ENCODE assay signal across 8 cellular contexts in genomic region chr3:115092220-115092791, GRCh38. TPM values are rescaled to one million over a fixed set of nuclear protein-coding genes. Genes with fewer than 3 reads are reported as not detected.
DNase-seq lines count a peak whose midpoint lies in the region; ATAC-seq and TF ChIP-seq lines count a peak whose summit lies in the region.

No MANE protein-coding gene starts in this region.

- H3K36me3 ChIP-seq in muscle layer of duodenum (ENCODE audit: control insufficient read depth in 1 of 2, insufficient read depth in 2 of 2, low read length in 2 of 2) = no peaks in the 10 kb centered on the region

- H3K27ac ChIP-seq in muscle layer of duodenum (ENCODE audit: low read length) = peak overlapping the region; percentile 41

- peak; percentile 70 for ATAC-seq in GM18511 (IDR thresholded peaks at IDR 0.05; ENCODE audit: unreplicated experiment)
- peak; percentile 76 for ATAC-seq in HG03175 (IDR thresholded peaks at IDR 0.05; ENCODE audit: unreplicated experiment)
- peak; percentile 67 for ATAC-seq in activated CD8-positive, alpha-beta memory T cell treated with anti-CD3 and anti-CD28 coated beads, Interleukin-2, amount 10 ng/mL, durations not matched to agents 7 days and 5 days
- peak; percentile 48 for ATAC-seq in stimulated activated naive CD8-positive, alpha-beta T cell treated with anti-CD3 and anti-CD28 coated beads, Interleukin-15, amount 100 ng/mL, for 72 hours

- no peaks in the 10 kb centered on the region for H3K4me1 Mint-ChIP-seq in activated CD8-positive, alpha-beta memory T cell treated with anti-CD3 and anti-CD28 coated beads, Interleukin-2, amount 10 ng/mL, durations not matched to agents 7 days and 5 days
- no peaks in the 10 kb centered on the region for H3K4me1 Mint-ChIP-seq in endothelial cell (ENCODE audit: unreplicated experiment)
- peaks cover 17% of the 10 kb centered on the region for H3K4me1 Mint-ChIP-seq in stimulated activated naive CD8-positive, alpha-beta T cell treated with anti-CD3 and anti-CD28 coated beads, Interleukin-15, amount 100 ng/mL, for 72 hours

- no peaks in the 10 kb centered on the region for H3K27me3 ChIP-seq in muscle layer of duodenum (ENCODE audit: low read depth, low read length)

- no peak overlapping the region for H3K4me3 ChIP-seq in muscle layer of duodenum (ENCODE audit: low read depth in 1 of 2, low read length in 2 of 2)

- H3K4me1 ChIP-seq in muscle layer of duodenum (ENCODE audit: control insufficient read depth in 1 of 2, insufficient read depth in 2 of 2, low read length in 2 of 2) = peaks cover 0 to 21% of the 10 kb centered on the region in 2 donors

- H3K9me3 ChIP-seq in muscle layer of duodenum (ENCODE audit: control insufficient read depth in 1 of 2, low read length in 2 of 2) = no peaks in the 10 kb centered on the region

- CTCF ChIA-PET in activated CD8-positive, alpha-beta memory T cell treated with anti-CD3 and anti-CD28 coated beads, Interleukin-2, amount 10 ng/mL, durations not matched to agents 7 days and 5 days (lab: Charles Lee) = interaction anchor here (0.7 to 3.2 kb wide), 12 partner anchors 63 to 726 kb away, joined by 3 to 26 read pairs (median 4); no protein-coding TSS in a partner anchor

- H3K9me3 Mint-ChIP-seq in activated CD8-positive, alpha-beta memory T cell treated with anti-CD3 and anti-CD28 coated beads, Interleukin-2, amount 10 ng/mL, durations not matched to agents 7 days and 5 days (ENCODE audit: low read depth) = no peaks in the 10 kb centered on the region
- H3K9me3 Mint-ChIP-seq in endothelial cell (ENCODE audit: unreplicated experiment) = no peaks in the 10 kb centered on the region
- H3K9me3 Mint-ChIP-seq in stimulated activated naive CD8-positive, alpha-beta T cell treated with anti-CD3 and anti-CD28 coated beads, Interleukin-15, amount 100 ng/mL, for 72 hours = no peaks in the 10 kb centered on the region

- H3K36me3 Mint-ChIP-seq in activated CD8-positive, alpha-beta memory T cell treated with anti-CD3 and anti-CD28 coated beads, Interleukin-2, amount 10 ng/mL, durations not matched to agents 7 days and 5 days = no peaks in the 10 kb centered on the region
- H3K36me3 Mint-ChIP-seq in endothelial cell (ENCODE audit: low read depth, unreplicated experiment) = no peaks in the 10 kb centered on the region

- no peak overlapping the region for H3K4me3 Mint-ChIP-seq in activated CD8-positive, alpha-beta memory T cell treated with anti-CD3 and anti-CD28 coated beads, Interleukin-2, amount 10 ng/mL, durations not matched to agents 7 days and 5 days
- no peak overlapping the region for H3K4me3 Mint-ChIP-seq in endothelial cell (ENCODE audit: unreplicated experiment)
- H3K4me3 Mint-ChIP-seq in stimulated activated naive CD8-positive, alpha-beta T cell treated with anti-CD3 and anti-CD28 coated beads, Interleukin-15, amount 100 ng/mL, for 72 hours = no peak overlapping the region

- no peak overlapping the region for H3K27ac Mint-ChIP-seq in activated CD8-positive, alpha-beta memory T cell treated with anti-CD3 and anti-CD28 coated beads, Interleukin-2, amount 10 ng/mL, durations not matched to agents 7 days and 5 days
- H3K27ac Mint-ChIP-seq in endothelial cell (ENCODE audit: unreplicated experiment) = no peak overlapping the region
- no peak overlapping the region for H3K27ac Mint-ChIP-seq in stimulated activated naive CD8-positive, alpha-beta T cell treated with anti-CD3 and anti-CD28 coated beads, Interleukin-15, amount 100 ng/mL, for 72 hours

- H3K27me3 Mint-ChIP-seq in activated CD8-positive, alpha-beta memory T cell treated with anti-CD3 and anti-CD28 coated beads, Interleukin-2, amount 10 ng/mL, durations not matched to agents 7 days and 5 days = no peaks in the 10 kb centered on the region
- peaks cover 1% of the 10 kb centered on the region for H3K27me3 Mint-ChIP-seq in endothelial cell (ENCODE audit: unreplicated experiment)
- H3K27me3 Mint-ChIP-seq in stimulated activated naive CD8-positive, alpha-beta T cell treated with anti-CD3 and anti-CD28 coated beads, Interleukin-15, amount 100 ng/mL, for 72 hours = no peaks in the 10 kb centered on the region

- DNase-seq in AG09319 (ENCODE audit: extremely low read depth, low read depth) (peak; percentile 40), NCI-H510A treated with DMSO at 0.1 percent for 48 hours (lab: John Stamatoyannopoulos, UW) (peak; percentile 31), endothelial cell (ENCODE audit: low spot score) (peak; percentile 61)
- peak; percentile 74 for DNase-seq in activated CD8-positive, alpha-beta memory T cell treated with anti-CD3 and anti-CD28 coated beads, Interleukin-2, amount 10 ng/mL, durations not matched to agents 7 days and 5 days
- peak; percentile 16 to 32 for DNase-seq in stimulated activated naive CD8-positive, alpha-beta T cell treated with anti-CD3 and anti-CD28 coated beads, Interleukin-15, amount 100 ng/mL, for 72 hours

- peak; percentile 93 for TF ChIP-seq CTCF in AG09319 (IDR thresholded peaks at IDR 0.05; ENCODE audit: low read depth, low read length)
- TF ChIP-seq CTCF in endothelial cell (IDR thresholded peaks at IDR 0.05; ENCODE audit: unreplicated experiment) = peak; percentile 57

RNA-seq across cellular contexts. Expression of gene ZBTB20, which starts 54.8 kb away (rescaled TPM):
- 10 to 100 TPM in 1 of 2 experiments, 1 to 10 TPM in 1; 5.6 to 10.2 TPM for total RNA-seq in activated CD8-positive, alpha-beta memory T cell treated with anti-CD3 and anti-CD28 coated beads, Interleukin-2, amount 10 ng/mL, durations not matched to agents 7 days and 5 days
- total RNA-seq in endothelial cell (ENCODE audit: unreplicated experiment) = 4.2 TPM

Comparison
In these comparisons a context has a peak if more than half of its experiments do, and no peak if none do; other contexts are left out.
1. DNase-seq: peak in every context shown above with its lines; median percentile 74 in activated CD8-positive, alpha-beta memory T cell treated with anti-CD3 and anti-CD28 coated beads, Interleukin-2, amount 10 ng/mL, durations not matched to agents 7 days and 5 days; 61 in endothelial cell; 40 in AG09319; 31 in NCI-H510A treated with DMSO at 0.1 percent for 48 hours; 24 in stimulated activated naive CD8-positive, alpha-beta T cell treated with anti-CD3 and anti-CD28 coated beads, Interleukin-15, amount 100 ng/mL, for 72 hours.